22 cellular contexts compared by ENCODE assay signal in the genomic region with DNA sequence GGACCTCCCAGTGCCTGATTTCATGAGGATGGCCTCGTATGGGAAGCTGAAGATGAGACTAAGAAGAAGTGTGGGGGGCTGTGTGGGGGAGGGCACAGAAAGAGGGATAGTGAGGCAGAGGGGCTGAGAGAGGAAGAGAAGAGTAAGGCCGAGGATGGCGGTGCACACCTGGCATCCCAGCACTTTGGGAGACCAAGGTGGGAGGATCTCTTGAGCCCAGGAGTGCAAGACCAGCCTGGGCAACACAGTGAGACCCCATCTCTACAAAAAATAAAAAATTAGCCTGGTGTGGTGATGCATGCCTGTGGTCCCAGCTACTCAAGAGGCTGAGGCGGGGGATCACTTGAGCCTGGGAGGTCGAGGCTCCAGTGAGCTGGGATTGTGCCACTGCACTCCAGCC. TPM values are rescaled to one million over a fixed set of nuclear protein-coding genes. Genes with fewer than 3 reads are reported as not detected.
DNase-seq lines count a peak whose midpoint lies in the region; ATAC-seq, FAIRE-seq and TF ChIP-seq lines count a peak whose summit lies in the region.
"Had no signal": no experiment of that assay in that cellular context is flagged by ENCODE, and none has a peak within 500 bp of the region (broad histone marks: within the 10 kb centered on the region; RNA-seq: fewer than 3 reads in every experiment).

No MANE protein-coding gene starts in this region.

- H3K4me2 ChIP-seq in BLaER1 treated with 17β-estradiol and CSF1 and Interleukin-3, amounts not matched to agents 10 nM and 100 nM: peak overlapping the region; percentile 78 to 97 (median 91); a peak in 21 of 22 replicates

- no peaks in the 10 kb centered on the region for H3K9me3 ChIP-seq in BLaER1 treated with 17β-estradiol and CSF1 and Interleukin-3, amounts not matched to agents 10 nM and 100 nM (replicated peaks in 1 of 11)
- H3K9me3 ChIP-seq in pancreas: no peaks in the 10 kb centered on the region
- H3K9me3 ChIP-seq: neutrophil, tibial artery had no signal

- 50 to 59% methylated on average over 5 of the region's 5 CpGs for WGBS in pancreas, 2 donors

- peaks cover 0 to 7% (median 0%) of the 10 kb centered on the region in 11 experiments; a peak in 3 of 22 replicates for H4K20me1 ChIP-seq in BLaER1 treated with 17β-estradiol and CSF1 and Interleukin-3, amounts not matched to agents 10 nM and 100 nM

- no peak for TF ChIP-seq CTCF in epithelial cell of proximal tubule (conservative IDR thresholded peaks at IDR 0.05; ENCODE audit: low read depth, low read length)
- no peak for TF ChIP-seq CTCF in pancreas (IDR thresholded peaks at IDR 0.05)

- no peaks in the 10 kb centered on the region for H3K27me3 ChIP-seq in BLaER1 treated with 17β-estradiol and CSF1 and Interleukin-3, amounts not matched to agents 10 nM and 100 nM
- no peaks in the 10 kb centered on the region for H3K27me3 ChIP-seq in pancreas
- H3K27me3 ChIP-seq: neutrophil, tibial artery had no signal

- H3K27ac ChIP-seq in BLaER1 treated with 17β-estradiol and CSF1 and Interleukin-3, amounts not matched to agents 10 nM and 100 nM: peak overlapping the region in 8 of 11 experiments; percentile 68 to 83 (median 74); a peak in 16 of 22 replicates
- H3K27ac ChIP-seq in pancreas: peak overlapping the region in 3 of 4 donors; percentile 71 to 87 (median 81)
- H3K27ac ChIP-seq: epithelial cell of prostate, tibial artery had no signal

- peaks cover 7 to 25% (median 14%) of the 10 kb centered on the region in 11 experiments; a peak in 20 of 22 replicates for H3K36me3 ChIP-seq in BLaER1 treated with 17β-estradiol and CSF1 and Interleukin-3, amounts not matched to agents 10 nM and 100 nM
- peaks cover 0 to 9% (median 0%) of the 10 kb centered on the region in 3 donors for H3K36me3 ChIP-seq in pancreas

- H3K4me1 Mint-ChIP-seq in activated T-cell treated with anti-CD3 and anti-CD28 coated beads, Interleukin-2, amount 50 U/mL, for 72 hours (ENCODE audit: low read depth): peaks cover 21% of the 10 kb centered on the region

- H3K27ac Mint-ChIP-seq in activated T-cell treated with anti-CD3 and anti-CD28 coated beads, Interleukin-2, amount 50 U/mL, for 72 hours: no peak overlapping the region
- H3K27ac Mint-ChIP-seq: activated CD4-positive, alpha-beta memory T cell treated with anti-CD3 and anti-CD28 coated beads for 36 hours; activated naive CD4-positive, alpha-beta T cell treated with anti-CD3 and anti-CD28 coated beads, Interleukin-2, amount 50 U/mL, for 24 hours; dendritic cell treated with granulocyte-macrophage colony-stimulating factor and Interleukin-4, amounts not matched to agents 40 ng/mL and 50 ng/mL, for 4 days; mesothelial cell of epicardium had no signal

- H3K9me3 Mint-ChIP-seq in activated T-cell treated with anti-CD3 and anti-CD28 coated beads, Interleukin-2, amount 50 U/mL, for 72 hours: no peaks in the 10 kb centered on the region
- H3K9me3 Mint-ChIP-seq: activated CD4-positive, alpha-beta memory T cell treated with anti-CD3 and anti-CD28 coated beads for 36 hours; activated naive CD4-positive, alpha-beta T cell treated with anti-CD3 and anti-CD28 coated beads, Interleukin-2, amount 50 U/mL, for 24 hours; activated T-cell treated with anti-CD3 and anti-CD28 coated beads, Interleukin-2, amount 50 U/mL, for 4 hours; dendritic cell treated with granulocyte-macrophage colony-stimulating factor and Interleukin-4, amounts not matched to agents 40 ng/mL and 50 ng/mL, for 4 days; mesothelial cell of epicardium had no signal

- DNase-seq in NCI-H524 treated with DMSO at 0.1 percent for 48 hours (lab: John Stamatoyannopoulos, UW) (peak; percentile 5), epithelial cell of proximal tubule (ENCODE audit: low read depth) (no peak), pancreas (no peak), GM19238 (ENCODE audit: insufficient read length, low spot score) (no peak)
- no peak for DNase-seq in activated T-cell treated with anti-CD3 and anti-CD28 coated beads, Interleukin-2, amount 50 U/mL, for 72 hours
- no peak for DNase-seq in effector CD4-positive, alpha-beta T cell
- DNase-seq: activated CD4-positive, alpha-beta memory T cell treated with anti-CD3 and anti-CD28 coated beads for 36 hours; activated T-cell treated with anti-CD3 and anti-CD28 coated beads, Interleukin-2, amount 50 U/mL, for 4 hours; foreskin melanocyte; NCI-H1048; NCI-H1930; NCI-H446; Right ventricle myocardium superior; tibial artery had no signal

- peak overlapping the region in 8 of 11 experiments; percentile 57 to 77 (median 68); a peak in 16 of 22 replicates for H3K9ac ChIP-seq in BLaER1 treated with 17β-estradiol and CSF1 and Interleukin-3, amounts not matched to agents 10 nM and 100 nM

- ATAC-seq in pancreas (no peak), GM21576 (IDR thresholded peaks at IDR 0.05; ENCODE audit: unreplicated experiment) (no peak)
- no peak for ATAC-seq in activated T-cell treated with anti-CD3 and anti-CD28 coated beads, Interleukin-2, amount 50 U/mL, for 72 hours (replicated peaks in 1 of 2)
- ATAC-seq: activated T-cell treated with anti-CD3 and anti-CD28 coated beads, Interleukin-2, amount 50 U/mL, for 4 hours had no signal

- H3K4me3 ChIP-seq in BLaER1 treated with 17β-estradiol and CSF1 and Interleukin-3, amounts not matched to agents 10 nM and 100 nM: no peak overlapping the region
- H3K4me3 ChIP-seq in epithelial cell of proximal tubule (ENCODE audit: low read depth, low read length) (peak overlapping the region; percentile 77), pancreas (peak overlapping the region in 3 of 4 donors; percentile 30 to 52 (median 49))
- H3K4me3 ChIP-seq: tibial artery had no signal

- peaks cover 52 to 94% (median 83%) of the 10 kb centered on the region in 10 experiments for H3K4me1 ChIP-seq in BLaER1 treated with 17β-estradiol and CSF1 and Interleukin-3, amounts not matched to agents 10 nM and 100 nM
- H3K4me1 ChIP-seq in pancreas: peaks cover 9 to 30% (median 19%) of the 10 kb centered on the region in 3 donors

- no peaks in the 10 kb centered on the region for H3K27me3 Mint-ChIP-seq in activated T-cell treated with anti-CD3 and anti-CD28 coated beads, Interleukin-2, amount 50 U/mL, for 72 hours (ENCODE audit: low read depth)
- H3K27me3 Mint-ChIP-seq: activated CD4-positive, alpha-beta memory T cell treated with anti-CD3 and anti-CD28 coated beads for 36 hours; activated naive CD4-positive, alpha-beta T cell treated with anti-CD3 and anti-CD28 coated beads, Interleukin-2, amount 50 U/mL, for 24 hours had no signal

- no peak for FAIRE-seq in pancreas (lab: Jason Lieb, UNC)

- intact Hi-C loops in pancreas (cut with DNase I): loop anchor here in 2 of 3 donors (5.0 to 10.0 kb wide), 3 partner anchors 40 to 107 kb away; no protein-coding TSS in a partner anchor

- H3K4me3 Mint-ChIP-seq in activated T-cell treated with anti-CD3 and anti-CD28 coated beads, Interleukin-2, amount 50 U/mL, for 72 hours: no peak overlapping the region
- H3K4me3 Mint-ChIP-seq: activated CD4-positive, alpha-beta memory T cell treated with anti-CD3 and anti-CD28 coated beads for 36 hours; activated naive CD4-positive, alpha-beta T cell treated with anti-CD3 and anti-CD28 coated beads, Interleukin-2, amount 50 U/mL, for 24 hours; activated T-cell treated with anti-CD3 and anti-CD28 coated beads, Interleukin-2, amount 50 U/mL, for 4 hours; dendritic cell treated with granulocyte-macrophage colony-stimulating factor and Interleukin-4, amounts not matched to agents 40 ng/mL and 50 ng/mL, for 4 days; mesothelial cell of epicardium had no signal

- peaks cover 0 to under 1% of the 10 kb centered on the region in 2 donors for H3K36me3 Mint-ChIP-seq in activated T-cell treated with anti-CD3 and anti-CD28 coated beads, Interleukin-2, amount 50 U/mL, for 72 hours (ENCODE audit: insufficient read depth in 2 of 2)
- H3K36me3 Mint-ChIP-seq: activated naive CD4-positive, alpha-beta T cell treated with anti-CD3 and anti-CD28 coated beads, Interleukin-2, amount 50 U/mL, for 24 hours had no signal

RNA-seq across cellular contexts. Expression of a gene that starts 13.5 kb away (rescaled TPM):
- total RNA-seq in epithelial cell of proximal tubule (82.7 and 93.4 TPM in 2 replicates), pancreas (10 to 100 TPM; 13.8 to 22.1 (median 17.9) TPM)
- polyA plus RNA-seq in pancreas: 10 to 100 TPM; 10.1 to 10.6 TPM
- 100 to 1,000 TPM; 136 to 159 TPM for total RNA-seq in activated T-cell treated with anti-CD3 and anti-CD28 coated beads, Interleukin-2, amount 50 U/mL, for 72 hours

RNA-seq across cellular contexts. Expression of a gene that starts 25.1 kb away (rescaled TPM):
- 22.4 and 25.8 TPM in 2 replicates for total RNA-seq in epithelial cell of proximal tubule
- 10 to 100 TPM; 13.3 to 18.4 (median 15.5) TPM for total RNA-seq in pancreas
- 10 to 100 TPM; 33.1 to 34.1 TPM for polyA plus RNA-seq in pancreas
- total RNA-seq in activated T-cell treated with anti-CD3 and anti-CD28 coated beads, Interleukin-2, amount 50 U/mL, for 72 hours: 10 to 100 TPM; 20.9 to 27.0 TPM

RNA-seq across cellular contexts. Expression of a gene that starts 32.6 kb away (rescaled TPM):
- total RNA-seq in epithelial cell of proximal tubule: 16.8 and 32.9 TPM in 2 replicates
- total RNA-seq in pancreas: 10 to 100 TPM in 4 of 6 donors, 1 to 10 TPM in 2; 6.3 to 14.1 (median 10.7) TPM
- 10 to 100 TPM; 21.8 to 24.2 TPM for polyA plus RNA-seq in pancreas
- total RNA-seq in activated T-cell treated with anti-CD3 and anti-CD28 coated beads, Interleukin-2, amount 50 U/mL, for 72 hours: 10 to 100 TPM; 15.0 to 24.0 TPM

RNA-seq across cellular contexts. Expression of a gene that starts 43.8 kb away (rescaled TPM):
- total RNA-seq in epithelial cell of proximal tubule (not detected in 2 replicates), pancreas (10 to 100 TPM in 5 of 6 donors, 1 to 10 TPM in 1; 9.5 to 16.3 (median 14.2) TPM)
- 1 to 10 TPM; 4.2 to 5.1 TPM for polyA plus RNA-seq in pancreas
- total RNA-seq in activated T-cell treated with anti-CD3 and anti-CD28 coated beads, Interleukin-2, amount 50 U/mL, for 72 hours: under 1 TPM; 0.58 to 0.81 TPM
- total RNA-seq: activated T-cell treated with anti-CD3 and anti-CD28 coated beads, Interleukin-2, amount 50 U/mL, for 4 hours; mesothelial cell of epicardium; renal cortical epithelial cell; Right ventricle myocardium superior had no signal

RNA-seq across cellular contexts. Expression of a gene that starts 47.4 kb away (rescaled TPM):
- total RNA-seq in epithelial cell of proximal tubule (4.6 and 8.9 TPM in 2 replicates), pancreas (10 to 100 TPM in 5 of 6 donors, 1 to 10 TPM in 1; 9.7 to 16.8 (median 12.7) TPM)
- 10 to 100 TPM; 11.6 to 23.8 TPM for polyA plus RNA-seq in pancreas
- total RNA-seq in activated T-cell treated with anti-CD3 and anti-CD28 coated beads, Interleukin-2, amount 50 U/mL, for 72 hours: 1 to 10 TPM; 1.1 to 1.5 TPM

Comparison
In these comparisons a context has a peak if more than half of its experiments do, and no peak if none do; other contexts are left out.
1. H3K4me3 ChIP-seq: peak in epithelial cell of proximal tubule (single experiment) and pancreas (3 of 4); none in BLaER1 treated with 17β-estradiol and CSF1 and Interleukin-3, amounts not matched to agents 10 nM and 100 nM (0 of 10).